ENCODE assay signal across 21 cellular contexts in genomic region chr16:69318911-69319289, GRCh38. TPM values are rescaled to one million over a fixed set of nuclear protein-coding genes. Genes with fewer than 3 reads are reported as not detected.
DNase-seq lines count a peak whose midpoint lies in the region; ATAC-seq and TF ChIP-seq lines count a peak whose summit lies in the region.
"Had no signal": no experiment of that assay in that cellular context is flagged by ENCODE, and none has a peak within 500 bp of the region (broad histone marks: within the 10 kb centered on the region; RNA-seq: fewer than 3 reads in every experiment).

No MANE protein-coding gene starts in this region.

- H3K4me3 ChIP-seq in liver (ENCODE audit: low read depth in 1 of 3, low read length in 3 of 3) (no peak overlapping the region), hepatocyte (no peak overlapping the region)

- no peak overlapping the region for H3K9ac ChIP-seq in liver (ENCODE audit: low read depth in 1 of 2, low read length in 2 of 2)

- H3K4me3 Mint-ChIP-seq in T-helper 17 cell (no peak overlapping the region), type B pancreatic cell (no peak overlapping the region)
- H3K4me3 Mint-ChIP-seq: CD14-positive monocyte had no signal

- 72% methylated on average over 10 of the region's 10 CpGs for WGBS in liver
- WGBS in hepatocyte (ENCODE audit: low lambda C conversion rate, missing lambda C conversion rate) = 93% methylated on average over 10 of the region's 10 CpGs

- H3K4me1 Mint-ChIP-seq in T-helper 17 cell (peaks cover 12% of the 10 kb centered on the region), type B pancreatic cell (ENCODE audit: unreplicated experiment) (no peaks in the 10 kb centered on the region)
- H3K4me1 Mint-ChIP-seq: CD14-positive monocyte had no signal

- H3K27me3 Mint-ChIP-seq in T-helper 17 cell (no peaks in the 10 kb centered on the region), type B pancreatic cell (no peaks in the 10 kb centered on the region)

- H3K9me2 ChIP-seq in hepatocyte (replicated peaks; ENCODE audit: insufficient read depth) = no peaks in the 10 kb centered on the region

- no peak for TF ChIP-seq CTCF in liver (IDR thresholded peaks at IDR 0.05; ENCODE audit: low read depth, low read length, missing input control)
- TF ChIP-seq CTCF in type B pancreatic cell (conservative IDR thresholded peaks at IDR 0.05) = no peak
- TF ChIP-seq CTCF in hepatocyte (IDR thresholded peaks at IDR 0.05; ENCODE audit: poor library complexity) = no peak

- peaks cover 14 to 64% (median 52%) of the 10 kb centered on the region in 4 donors for H3K4me1 ChIP-seq in liver (ENCODE audit: control insufficient read depth in 4 of 4, insufficient read depth in 4 of 4, low read length in 3 of 4)
- H3K4me1 ChIP-seq in hepatocyte (ENCODE audit: insufficient read depth) = no peaks in the 10 kb centered on the region

- no peak for TF ChIP-seq RAD21 in liver (IDR thresholded peaks at IDR 0.05)

- ATAC-seq in T-helper 17 cell = no peak

- H3K9me3 ChIP-seq in T-helper 17 cell (ENCODE audit: control insufficient read depth, low read length, poor library complexity, severe bottlenecking) (no peaks in the 10 kb centered on the region), liver (ENCODE audit: control insufficient read depth in 4 of 4, low read length in 3 of 4) (no peaks in the 10 kb centered on the region), hepatocyte (ENCODE audit: low read depth) (no peaks in the 10 kb centered on the region)

- H2AFZ ChIP-seq in hepatocyte = no peak overlapping the region

- H3K79me2 ChIP-seq in hepatocyte = peaks cover 38% of the 10 kb centered on the region

- H3K36me3 Mint-ChIP-seq in T-helper 17 cell (ENCODE audit: low read depth) = peaks cover 3% of the 10 kb centered on the region
- peaks cover 16% of the 10 kb centered on the region for H3K36me3 Mint-ChIP-seq in type B pancreatic cell

- H3K36me3 ChIP-seq in liver (ENCODE audit: control insufficient read depth in 4 of 4, insufficient read depth in 3 of 4, low read depth in 1 of 4, low read length in 3 of 4) (peaks cover 23 to 51% (median 37%) of the 10 kb centered on the region in 4 donors), hepatocyte (replicated peaks; ENCODE audit: insufficient read depth, low read depth) (no peaks in the 10 kb centered on the region)

- no peak overlapping the region for H3K27ac ChIP-seq in liver (ENCODE audit: low read depth in 1 of 2, low read length in 2 of 2)
- no peak overlapping the region for H3K27ac ChIP-seq in hepatocyte

- no peak overlapping the region for H3K4me2 ChIP-seq in hepatocyte

- H3K27ac Mint-ChIP-seq in T-helper 17 cell (peak overlapping the region; percentile 2), type B pancreatic cell (peak overlapping the region; percentile 23)

- H3K9me3 Mint-ChIP-seq in type B pancreatic cell = no peaks in the 10 kb centered on the region

- H3K27me3 ChIP-seq in liver (ENCODE audit: control insufficient read depth in 4 of 4, insufficient read depth in 4 of 4, low read length in 3 of 4) (no peaks in the 10 kb centered on the region), hepatocyte (no peaks in the 10 kb centered on the region)

- no peaks in the 10 kb centered on the region for H4K20me1 ChIP-seq in hepatocyte (ENCODE audit: insufficient read depth, poor library complexity, severe bottlenecking)

- DNase-seq in activated effector memory CD4-positive, alpha-beta T cell treated with anti-CD3 and anti-CD28 coated beads, Interleukin-2, amount 50 U/mL, for 16 hours = peak; percentile 58
- no peak for DNase-seq in activated effector memory CD4-positive, alpha-beta T cell treated with Interleukin-2 at 50 U/mL for 16 hours
- DNase-seq in T-helper 17 cell (no peak), type B pancreatic cell (ENCODE audit: extremely low spot score, unreplicated experiment) (no peak), hepatocyte (ENCODE audit: low spot score) (no peak), NCI-H2029 treated with DMSO at 0.1 percent for 48 hours (lab: John Stamatoyannopoulos, UW) (no peak), RKO (ENCODE audit: low spot score) (no peak)
- DNase-seq: ACHN, DMS79 treated with DMSO at 0.1 percent for 48 hours, H7, MM.1S, NCI-H1092, NCI-H1436 treated with DMSO at 0.1 percent for 48 hours, NCI-H2081, NCI-H774, OCI-M1, SIG-M5 had no signal

TF ChIP-seq in liver, 16 proteins besides CTCF, POLR2A, EP300 and RAD21:
- no peak for TF ChIP-seq GABPA (IDR thresholded peaks at IDR 0.05 in 1 of 2, conservative IDR thresholded peaks at IDR 0.05 in 1 of 2)
- no peak for TF ChIP-seq FOXA2 (IDR thresholded peaks at IDR 0.05)
- no peak for TF ChIP-seq ZBTB33 (IDR thresholded peaks at IDR 0.05)
- TF ChIP-seq HNF4G (IDR thresholded peaks at IDR 0.05) = no peak
- peak; percentile 67 to 86 for TF ChIP-seq RXRA (IDR thresholded peaks at IDR 0.05)
- no peak for TF ChIP-seq REST (IDR thresholded peaks at IDR 0.05)
- no peak for TF ChIP-seq ATF3 (IDR thresholded peaks at IDR 0.05)
- TF ChIP-seq SP1 (IDR thresholded peaks at IDR 0.05) = peak; percentile 23
- peak in 1 of 2 donors; percentile 50 for TF ChIP-seq HNF4A (conservative IDR thresholded peaks at IDR 0.05)
- peak; percentile 68 for TF ChIP-seq NR2F2 (IDR thresholded peaks at IDR 0.05)
- TF ChIP-seq EGR1 (IDR thresholded peaks at IDR 0.05; ENCODE audit: low read depth in 2 of 2) = no peak

RNA-seq across cellular contexts. Expression of gene VPS4A, which starts 7.8 kb away (rescaled TPM):
- total RNA-seq in T-helper 17 cell = 10 to 100 TPM; 43.8 to 53.7 TPM
- total RNA-seq in liver = 10 to 100 TPM; 13.3 to 15.2 TPM
- polyA plus RNA-seq in liver = 10 to 100 TPM; 13.7 to 15.7 TPM
- total RNA-seq in type B pancreatic cell (ENCODE audit: low replicate concordance) = 23.2 and 31.2 TPM in 2 replicates
- 19.0 and 19.9 TPM in 2 replicates for total RNA-seq in hepatocyte
- polyA plus RNA-seq in hepatocyte = 36.9 and 43.8 TPM in 2 replicates

RNA-seq across cellular contexts. Expression of gene PDF, which starts 11.5 kb away (rescaled TPM):
- 1 to 10 TPM; 4.1 to 4.3 TPM for total RNA-seq in T-helper 17 cell
- 10 to 100 TPM; 16.8 to 31.3 TPM for total RNA-seq in liver
- 10 to 100 TPM; 22.2 to 24.0 TPM for polyA plus RNA-seq in liver
- 14.6 and 19.0 TPM in 2 replicates for total RNA-seq in type B pancreatic cell (ENCODE audit: low replicate concordance)
- total RNA-seq in hepatocyte = 14.3 and 23.8 TPM in 2 replicates
- 21.6 and 25.4 TPM in 2 replicates for polyA plus RNA-seq in hepatocyte

RNA-seq across cellular contexts. Expression of gene COG8, which starts 20.5 kb away (rescaled TPM):
- total RNA-seq in T-helper 17 cell (10 to 100 TPM; 21.7 to 22.8 TPM), liver (10 to 100 TPM; 28.8 to 37.4 TPM), type B pancreatic cell (ENCODE audit: low replicate concordance) (42.5 and 57.3 TPM in 2 replicates), hepatocyte (41.5 and 47.2 TPM in 2 replicates)
- polyA plus RNA-seq in liver (10 to 100 TPM; 11.2 to 19.6 TPM), hepatocyte (30.2 and 34.6 TPM in 2 replicates)

RNA-seq across cellular contexts. Expression of gene NIP7, which starts 20.7 kb away (rescaled TPM):
- total RNA-seq in T-helper 17 cell (10 to 100 TPM; 28.5 to 29.7 TPM), liver (10 to 100 TPM; 11.7 to 14.0 TPM), type B pancreatic cell (ENCODE audit: low replicate concordance) (30.2 and 33.2 TPM in 2 replicates), hepatocyte (19.5 and 20.9 TPM in 2 replicates)
- polyA plus RNA-seq in liver (10 to 100 TPM in 1 of 2 donors, 1 to 10 TPM in 1; 7.4 to 10.5 TPM), hepatocyte (20.9 and 23.5 TPM in 2 replicates)

RNA-seq across cellular contexts. Expression of gene TMED6, which starts 32.7 kb away (rescaled TPM):
- total RNA-seq in T-helper 17 cell (under 1 TPM in 1 of 2 donors, not detected in 1; 0.75 TPM), liver (10 to 100 TPM; 10.6 to 46.2 TPM), type B pancreatic cell (ENCODE audit: low replicate concordance) (1.7 and 5.3 TPM in 2 replicates), hepatocyte (1.9 and 4.6 TPM in 2 replicates)
- polyA plus RNA-seq in liver (10 to 100 TPM in 1 of 2 donors, under 1 TPM in 1; 0.18 to 11.4 TPM), hepatocyte (3.1 and 4.3 TPM in 2 replicates)
- total RNA-seq: H7, LHCN-M2, RPMI7951 had no signal
- polyA plus RNA-seq: CD14-positive monocyte had no signal
